ENCODE assay signal across 1 cellular context in genomic region chrX:48695524-48695875, GRCh38.
TF ChIP-seq lines count a peak whose summit lies in the region.

No MANE protein-coding gene starts in this region.

TF ChIP-seq in IMR-90, 13 proteins besides CTCF, POLR2A, EP300 and RAD21 (continued from another document):
- TF ChIP-seq ELK1 (IDR thresholded peaks at IDR 0.05; ENCODE audit: borderline replicate concordance, low read depth, low read length) (no peak), FOS (IDR thresholded peaks at IDR 0.05; ENCODE audit: low read depth, low read length) (no peak), NFE2L2 (IDR thresholded peaks at IDR 0.05; ENCODE audit: low read depth, low read length) (no peak), USF2 (IDR thresholded peaks at IDR 0.05; ENCODE audit: low read depth, low read length) (no peak), CHD1 (IDR thresholded peaks at IDR 0.05; ENCODE audit: low read depth, low read length) (no peak), MAZ (IDR thresholded peaks at IDR 0.05; ENCODE audit: borderline replicate concordance, low read depth, low read length) (no peak), BHLHE40 (IDR thresholded peaks at IDR 0.05; ENCODE audit: low read depth, low read length) (no peak), RCOR1 (IDR thresholded peaks at IDR 0.05; ENCODE audit: insufficient replicate concordance, low read length) (no peak), SMC3 (IDR thresholded peaks at IDR 0.05; ENCODE audit: low read depth, low read length) (no peak)
